23 cellular contexts compared by ENCODE assay signal in the genomic region with DNA sequence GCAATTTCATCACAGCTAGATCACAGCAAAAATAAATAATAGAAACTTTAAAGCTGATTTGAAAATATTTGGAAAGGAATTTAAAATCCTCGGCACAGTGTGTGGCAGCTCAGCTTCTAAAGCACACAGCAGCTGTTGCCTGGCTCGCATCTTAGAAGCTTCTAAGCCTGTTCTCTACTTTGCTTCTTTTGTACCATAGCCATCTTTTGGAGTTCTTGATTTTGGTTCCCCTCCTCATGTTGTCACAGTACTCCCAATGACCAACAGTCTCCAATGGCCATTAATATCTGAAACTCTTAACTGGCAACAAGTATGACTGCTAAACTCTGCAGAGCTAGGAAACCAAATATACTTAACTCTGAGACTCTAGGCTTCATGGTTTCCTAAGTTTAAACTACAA.
"Had no signal": no experiment of that assay in that cellular context is flagged by ENCODE, and none has a peak within 500 bp of the region (broad histone marks: within the 10 kb centered on the region; RNA-seq: fewer than 3 reads in every experiment).

No MANE protein-coding gene starts in this region.

- H3K36me3 Mint-ChIP-seq: activated CD8-positive, alpha-beta memory T cell treated with anti-CD3 and anti-CD28 coated beads, Interleukin-2, amount 10 ng/mL, durations not matched to agents 7 days and 5 days; immature natural killer cell; natural killer cell treated with Interleukin-12 subunit alpha and Interleukin-12 subunit beta and Interleukin-15 and Interleukin-18, amount 100 ng/mL, for 72 hours; T-cell had no signal

- ATAC-seq: activated CD8-positive, alpha-beta memory T cell treated with anti-CD3 and anti-CD28 coated beads, Interleukin-2, amount 10 ng/mL, durations not matched to agents 7 days and 5 days; body of pancreas; natural killer cell treated with Interleukin-12 subunit alpha and Interleukin-12 subunit beta and Interleukin-15 and Interleukin-18, amount 100 ng/mL, for 72 hours; stimulated activated naive CD8-positive, alpha-beta T cell treated with anti-CD3 and anti-CD28 coated beads, Interleukin-15, Interleukin-2, amounts not matched to agents 100 U/mL and 50 U/mL, for 24 hours; T-cell had no signal

- DNase-seq: activated CD4-positive, alpha-beta memory T cell treated with anti-CD3 and anti-CD28 coated beads, Interleukin-2, amount 10 ng/mL, durations not matched to agents 7 days and 5 days; activated CD4-positive, alpha-beta T cell treated with anti-CD3 and anti-CD28 coated beads for 48 hours; activated CD4-positive, CD25-positive, alpha-beta regulatory T cell; activated CD8-positive, alpha-beta memory T cell treated with anti-CD3 and anti-CD28 coated beads, Interleukin-2, amount 10 ng/mL, durations not matched to agents 7 days and 5 days; amniotic stem cell; body of pancreas; central memory CD4-positive, alpha-beta T cell; effector CD4-positive, alpha-beta T cell; immature natural killer cell; mesendoderm; occipital lobe; retina; stimulated activated CD4-positive, alpha-beta T cell treated with anti-CD3 and anti-CD28 coated beads, Interleukin-12 subunit alpha, Interleukin-12 subunit beta, amount 100 ng/mL, for 4 hours; stimulated activated CD4-positive, alpha-beta T cell treated with anti-CD3 and anti-CD28 coated beads, Interleukin-1b, Interleukin-23, amount 100 ng/mL, for 48 hours; stimulated activated CD8-positive, alpha-beta memory T cell treated with anti-CD3 and anti-CD28 coated beads, Interleukin-4, amount 100 ng/mL, for 48 hours; stimulated activated naive CD8-positive, alpha-beta T cell treated with anti-CD3 and anti-CD28 coated beads, Interleukin-15, Interleukin-2, amounts not matched to agents 100 U/mL and 50 U/mL, for 24 hours; T-cell; trophoblast cell had no signal

- H3K4me3 ChIP-seq: body of pancreas, coronary artery, esophagus muscularis mucosa, suprapubic skin had no signal

- H3K4me3 Mint-ChIP-seq: activated CD4-positive, alpha-beta memory T cell treated with anti-CD3 and anti-CD28 coated beads, Interleukin-2, amount 10 ng/mL, durations not matched to agents 7 days and 5 days; activated CD8-positive, alpha-beta memory T cell treated with anti-CD3 and anti-CD28 coated beads, Interleukin-2, amount 10 ng/mL, durations not matched to agents 7 days and 5 days; activated naive CD8-positive, alpha-beta T cell; immature natural killer cell; natural killer cell treated with Interleukin-12 subunit alpha and Interleukin-12 subunit beta and Interleukin-15 and Interleukin-18, amount 100 ng/mL, for 72 hours; T-cell had no signal

- H3K27me3 Mint-ChIP-seq: activated CD8-positive, alpha-beta memory T cell treated with anti-CD3 and anti-CD28 coated beads, Interleukin-2, amount 10 ng/mL, durations not matched to agents 7 days and 5 days; activated naive CD8-positive, alpha-beta T cell; natural killer cell treated with Interleukin-12 subunit alpha and Interleukin-12 subunit beta and Interleukin-15 and Interleukin-18, amount 100 ng/mL, for 72 hours; T-cell had no signal

- H3K9me3 Mint-ChIP-seq: activated CD4-positive, alpha-beta memory T cell treated with anti-CD3 and anti-CD28 coated beads, Interleukin-2, amount 10 ng/mL, durations not matched to agents 7 days and 5 days; immature natural killer cell; natural killer cell treated with Interleukin-12 subunit alpha and Interleukin-12 subunit beta and Interleukin-15 and Interleukin-18, amount 100 ng/mL, for 72 hours; T-cell had no signal

- H3K27ac Mint-ChIP-seq: activated CD4-positive, alpha-beta memory T cell treated with anti-CD3 and anti-CD28 coated beads, Interleukin-2, amount 10 ng/mL, durations not matched to agents 7 days and 5 days; activated CD8-positive, alpha-beta memory T cell treated with anti-CD3 and anti-CD28 coated beads, Interleukin-2, amount 10 ng/mL, durations not matched to agents 7 days and 5 days; activated naive CD8-positive, alpha-beta T cell; immature natural killer cell; T-cell had no signal

- H3K4me1 Mint-ChIP-seq: activated CD4-positive, alpha-beta memory T cell treated with anti-CD3 and anti-CD28 coated beads, Interleukin-2, amount 10 ng/mL, durations not matched to agents 7 days and 5 days had no signal

- H3K27me3 ChIP-seq: body of pancreas, esophagus muscularis mucosa, suprapubic skin had no signal

- H3K9me3 ChIP-seq: body of pancreas, esophagus muscularis mucosa, suprapubic skin had no signal

- H3K4me1 ChIP-seq: suprapubic skin had no signal

- H3K27ac ChIP-seq: coronary artery, esophagus muscularis mucosa, suprapubic skin had no signal

- H3K36me3 ChIP-seq: suprapubic skin had no signal
